9 cellular contexts compared by ENCODE assay signal in genomic region chr17:28549274-28550132, GRCh38. TPM values are rescaled to one million over a fixed set of nuclear protein-coding genes. Genes with fewer than 3 reads are reported as not detected.
DNase-seq lines count a peak whose midpoint lies in the region; ATAC-seq and TF ChIP-seq lines count a peak whose summit lies in the region.
"Had no signal": no experiment of that assay in that cellular context is flagged by ENCODE, and none has a peak within 500 bp of the region (broad histone marks: within the 10 kb centered on the region; RNA-seq: fewer than 3 reads in every experiment).

No MANE protein-coding gene starts in this region.

- H3K4me3 ChIP-seq in AG09309 (ENCODE audit: control insufficient read depth, low read depth, low read length) (no peak overlapping the region), ectodermal cell (ENCODE audit: insufficient read depth, low read depth, low read length) (no peak overlapping the region), upper lobe of right lung (no peak overlapping the region), tibial nerve (no peak overlapping the region)

- H3K27me3 ChIP-seq in ectodermal cell (ENCODE audit: control insufficient read depth, insufficient read depth, low read length, poor library complexity, severe bottlenecking) (no peaks in the 10 kb centered on the region), upper lobe of right lung (no peaks in the 10 kb centered on the region), tibial nerve (no peaks in the 10 kb centered on the region)

- peaks cover 8% of the 10 kb centered on the region for H3K36me3 ChIP-seq in ectodermal cell (ENCODE audit: control insufficient read depth, insufficient read depth, low read length)
- peaks cover 19% of the 10 kb centered on the region for H3K36me3 ChIP-seq in upper lobe of right lung
- peaks cover 0 to 24% (median 9%) of the 10 kb centered on the region in 3 donors for H3K36me3 ChIP-seq in tibial nerve

- no peak for TF ChIP-seq POLR2A in tibial nerve (IDR thresholded peaks at IDR 0.05)

- intact Hi-C loops in upper lobe of right lung (cut with DNase I) = no loop called here

- ATAC-seq in GM21529 (IDR thresholded peaks at IDR 0.05; ENCODE audit: unreplicated experiment) (peak; percentile 39), upper lobe of right lung (no peak)

- H3K9me3 ChIP-seq in ectodermal cell (ENCODE audit: control insufficient read depth, low read length) = no peaks in the 10 kb centered on the region
- H3K9me3 ChIP-seq in upper lobe of right lung = no peaks in the 10 kb centered on the region
- H3K9me3 ChIP-seq in tibial nerve = no peaks in the 10 kb centered on the region

- DNase-seq in AG09309 (ENCODE audit: low read depth) = no peak
- peak; percentile 56 for DNase-seq in T-helper 9 cell
- no peak for DNase-seq in NCI-H2107 treated with DMSO at 0.1 percent for 48 hours (lab: John Stamatoyannopoulos, UW; ENCODE audit: unreplicated experiment)
- no peak for DNase-seq in Ammon's horn (ENCODE audit: low spot score)
- no peak for DNase-seq in upper lobe of right lung
- no peak for DNase-seq in tibial nerve (ENCODE audit: low spot score in 2 of 2)

- WGBS in ectodermal cell, 2 experiments = 69 to 82% methylated on average over 3 of the region's 3 CpGs
- WGBS in tibial nerve, 2 donors = 80% methylated on average over 3 of the region's 3 CpGs

- no peak for TF ChIP-seq EP300 in tibial nerve (IDR thresholded peaks at IDR 0.05)

- H3K27ac ChIP-seq in ectodermal cell (ENCODE audit: insufficient read depth, low read depth, low read length, poor library complexity, severe bottlenecking) (peak overlapping the region; percentile 60), upper lobe of right lung (no peak overlapping the region), tibial nerve (peak overlapping the region in 1 of 4 donors; percentile 12)

- peaks cover 17% of the 10 kb centered on the region for H3K4me1 ChIP-seq in ectodermal cell (ENCODE audit: control insufficient read depth, insufficient read depth, low read length)
- peaks cover 26% of the 10 kb centered on the region for H3K4me1 ChIP-seq in upper lobe of right lung
- H3K4me1 ChIP-seq in tibial nerve = peaks cover 0 to 37% (median 9%) of the 10 kb centered on the region in 4 donors

- peak; percentile 2 for TF ChIP-seq CTCF in AG09309 (IDR thresholded peaks at IDR 0.05; ENCODE audit: control insufficient read depth, insufficient read depth, low read depth, low read length, missing control alignments)
- TF ChIP-seq CTCF in upper lobe of right lung (IDR thresholded peaks at IDR 0.05) = no peak
- no peak for TF ChIP-seq CTCF in tibial nerve (IDR thresholded peaks at IDR 0.05)

RNA-seq across cellular contexts. Expression of gene UNC119, which starts 2.9 kb away (rescaled TPM):
- polyA plus RNA-seq in ectodermal cell (2013, experiment 1 of 4) = 80.1 TPM
- 75.4 TPM for polyA plus RNA-seq in ectodermal cell (2013, experiment 2 of 4)
- polyA plus RNA-seq in ectodermal cell (2013, experiment 3 of 4) = 62.4 TPM
- 76.0 TPM for polyA plus RNA-seq in ectodermal cell (2013, experiment 4 of 4)
- total RNA-seq in upper lobe of right lung (22.7 TPM), tibial nerve (10 to 100 TPM; 20.5 to 30.0 (median 22.4) TPM)

RNA-seq across cellular contexts. Expression of gene PIGS, which starts 21.8 kb away (rescaled TPM):
- polyA plus RNA-seq in ectodermal cell (2013, experiment 1 of 4) = 47.0 TPM
- 50.9 TPM for polyA plus RNA-seq in ectodermal cell (2013, experiment 2 of 4)
- 51.5 TPM for polyA plus RNA-seq in ectodermal cell (2013, experiment 3 of 4)
- polyA plus RNA-seq in ectodermal cell (2013, experiment 4 of 4) = 56.8 TPM
- 43.0 TPM for total RNA-seq in upper lobe of right lung
- total RNA-seq in tibial nerve = 10 to 100 TPM; 62.2 to 82.4 (median 73.2) TPM

RNA-seq across cellular contexts. Expression of gene ALDOC, which starts 27.2 kb away (rescaled TPM):
- polyA plus RNA-seq in ectodermal cell (2013, experiment 1 of 4) = 11.0 TPM
- polyA plus RNA-seq in ectodermal cell (2013, experiment 2 of 4) = 10.5 TPM
- polyA plus RNA-seq in ectodermal cell (2013, experiment 3 of 4) = 10.9 TPM
- polyA plus RNA-seq in ectodermal cell (2013, experiment 4 of 4) = 11.3 TPM
- total RNA-seq in upper lobe of right lung (10.5 TPM), tibial nerve (100 to 1,000 TPM in 3 of 4 donors, 10 to 100 TPM in 1; 46.2 to 222 (median 141) TPM)

RNA-seq across cellular contexts. Expression of gene FOXN1, which starts 43.4 kb away (rescaled TPM):
- polyA plus RNA-seq in ectodermal cell (2013, experiment 1 of 4) = not detected
- not detected for polyA plus RNA-seq in ectodermal cell (2013, experiment 2 of 4)
- polyA plus RNA-seq in ectodermal cell (2013, experiment 3 of 4) = not detected
- not detected for polyA plus RNA-seq in ectodermal cell (2013, experiment 4 of 4)
- total RNA-seq in upper lobe of right lung (0.35 TPM), tibial nerve (not detected)
- total RNA-seq: pulmonary artery endothelial cell had no signal

RNA-seq across cellular contexts. Expression of gene SPAG5, which starts 49.3 kb away (rescaled TPM):
- polyA plus RNA-seq in ectodermal cell (2013, experiment 1 of 4) = 133 TPM
- polyA plus RNA-seq in ectodermal cell (2013, experiment 2 of 4) = 122 TPM
- polyA plus RNA-seq in ectodermal cell (2013, experiment 3 of 4) = 98.1 TPM
- 109 TPM for polyA plus RNA-seq in ectodermal cell (2013, experiment 4 of 4)
- 3.2 TPM for total RNA-seq in upper lobe of right lung
- total RNA-seq in tibial nerve = 10 to 100 TPM in 1 of 4 donors, 1 to 10 TPM in 3; 5.7 to 11.4 (median 7.6) TPM
